In the genomic region with DNA sequence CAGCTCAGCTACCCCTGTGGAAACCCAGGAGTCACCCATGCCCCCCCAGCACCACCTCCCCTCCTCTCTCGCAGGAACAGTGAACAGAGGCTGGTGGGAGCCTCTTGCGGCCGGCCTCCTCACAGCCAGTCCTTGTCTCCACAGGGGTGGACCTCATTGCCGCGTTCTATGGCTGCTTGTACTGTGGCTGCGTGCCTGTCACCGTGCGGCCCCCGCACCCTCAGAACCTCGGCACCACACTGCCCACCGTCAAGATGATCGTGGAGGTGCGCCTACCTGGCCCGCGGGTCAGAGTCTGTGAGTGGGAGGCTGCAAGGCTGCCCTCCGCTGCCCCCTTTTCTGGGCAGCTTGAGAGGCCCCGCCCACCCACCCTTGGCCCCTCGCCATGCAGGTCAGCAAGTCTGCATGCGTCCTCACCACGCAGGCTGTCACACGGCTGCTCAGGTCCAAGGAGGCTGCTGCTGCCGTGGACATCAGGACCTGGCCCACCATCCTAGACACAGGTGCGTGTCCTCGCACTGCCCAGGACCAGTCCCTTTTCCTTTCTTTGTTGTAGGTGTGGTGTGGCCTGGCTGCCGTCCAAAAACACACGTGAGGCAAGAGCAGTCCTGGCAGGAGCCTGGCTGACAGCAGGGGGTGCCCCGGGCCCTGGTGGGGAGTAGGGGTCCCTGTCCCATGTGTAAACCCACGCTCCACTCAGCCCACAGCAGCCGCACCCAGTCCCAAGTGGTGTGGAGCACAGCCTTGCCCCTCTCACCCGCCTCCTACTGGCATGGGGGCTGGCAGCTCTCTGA, we compare ENCODE assay signal across 21 cellular contexts. TPM values are rescaled to one million over a fixed set of nuclear protein-coding genes. Genes with fewer than 3 reads are reported as not detected.
DNase-seq lines count a peak whose midpoint lies in the region; ATAC-seq and TF ChIP-seq lines count a peak whose summit lies in the region.
"Had no signal": no experiment of that assay in that cellular context is flagged by ENCODE, and none has a peak within 500 bp of the region (broad histone marks: within the 10 kb centered on the region; RNA-seq: fewer than 3 reads in every experiment).

No MANE protein-coding gene starts in this region.

- H3K27me3 ChIP-seq in right cardiac atrium (ENCODE audit: control insufficient read depth, insufficient read depth) (no peaks in the 10 kb centered on the region), spleen (replicated peaks in 1 of 7) (no peaks in the 10 kb centered on the region)

- peaks cover 6 to 98% (median 53%) of the 10 kb centered on the region in 6 donors for H3K36me3 ChIP-seq in spleen

- H3K9me3 ChIP-seq in right cardiac atrium (ENCODE audit: control insufficient read depth, low read length) (no peaks in the 10 kb centered on the region), spleen (no peaks in the 10 kb centered on the region)
- H3K9me3 ChIP-seq: thoracic aorta had no signal

- no peak for TF ChIP-seq CTCF in spleen (IDR thresholded peaks at IDR 0.05 in 8 of 11, conservative IDR thresholded peaks at IDR 0.05 in 3 of 11)

- H3K4me1 ChIP-seq in right cardiac atrium (ENCODE audit: control insufficient read depth, insufficient read depth, low read length) (peaks cover 1% of the 10 kb centered on the region), spleen (peaks cover 0 to 58% (median 33%) of the 10 kb centered on the region in 6 donors)

- no peak overlapping the region for H3K4me3 Mint-ChIP-seq in activated naive CD8-positive, alpha-beta T cell
- H3K4me3 Mint-ChIP-seq in activated naive CD8-positive, alpha-beta T cell treated with anti-CD3 and anti-CD28 coated beads, Interleukin-2, amount 50 U/mL, for 24 hours: no peak overlapping the region
- H3K4me3 Mint-ChIP-seq: B cell; endodermal cell; T-helper 1 cell treated with Interleukin-12 subunit alpha and Interleukin-12 subunit beta and Interleukin-4 antibody, amounts not matched to agents 30 μg/mL and 1 μg/mL, for 36 hours had no signal

- ATAC-seq in activated naive CD8-positive, alpha-beta T cell treated with anti-CD3 and anti-CD28 coated beads, Interleukin-2, amount 50 U/mL, for 24 hours: no peak
- ATAC-seq in right cardiac atrium: peak; percentile 28

- H3K27ac ChIP-seq in right cardiac atrium (ENCODE audit: low read length): peak overlapping the region; percentile 59
- H3K27ac ChIP-seq in spleen: peak overlapping the region in 2 of 8 donors; percentile 5 to 13
- H3K27ac ChIP-seq: 22Rv1, thoracic aorta had no signal

- intact Hi-C loops in right cardiac atrium (cut with DNase I) (no loop called here), spleen (cut with DNase I; ENCODE audit: low total_unique reads) (no loop called here)

- peaks cover 3% of the 10 kb centered on the region for H3K36me3 Mint-ChIP-seq in activated naive CD8-positive, alpha-beta T cell
- peaks cover 12% of the 10 kb centered on the region for H3K36me3 Mint-ChIP-seq in activated naive CD8-positive, alpha-beta T cell treated with anti-CD3 and anti-CD28 coated beads, Interleukin-2, amount 50 U/mL, for 24 hours (ENCODE audit: low read depth)

- no peaks in the 10 kb centered on the region for H3K9me3 Mint-ChIP-seq in activated naive CD8-positive, alpha-beta T cell (ENCODE audit: low read depth)
- H3K9me3 Mint-ChIP-seq in activated naive CD8-positive, alpha-beta T cell treated with anti-CD3 and anti-CD28 coated beads, Interleukin-2, amount 50 U/mL, for 24 hours: no peaks in the 10 kb centered on the region
- H3K9me3 Mint-ChIP-seq: activated T-helper 2 cell treated with anti-CD3 and anti-CD28 coated beads, Interferon-gamma antibody, Interleukin-2, Interleukin-4, amounts not matched to agents 10 μg/mL and 5 μg/mL and 100 μg/mL, durations not matched to agents 14 hours and 24 hours and 36 hours; endodermal cell; T-helper 1 cell treated with Interleukin-12 subunit alpha and Interleukin-12 subunit beta and Interleukin-4 antibody, amounts not matched to agents 30 μg/mL and 1 μg/mL, for 36 hours had no signal

- H3K4me3 ChIP-seq in right cardiac atrium (ENCODE audit: low read length): no peak overlapping the region
- no peak overlapping the region for H3K4me3 ChIP-seq in spleen
- H3K4me3 ChIP-seq: thoracic aorta had no signal

- no peak for TF ChIP-seq POLR2A in spleen (IDR thresholded peaks at IDR 0.05)

- DNase-seq in DMS 273 (lab: John Stamatoyannopoulos, UW; ENCODE audit: unreplicated experiment): peak; percentile 17
- DNase-seq in DMS 273 treated with DMSO at 0.1 percent for 48 hours (lab: John Stamatoyannopoulos, UW): no peak
- DNase-seq in activated naive CD8-positive, alpha-beta T cell treated with anti-CD3 and anti-CD28 coated beads, Interleukin-2, amount 50 U/mL, for 24 hours: no peak
- DNase-seq in right cardiac atrium: peak in 2 of 3 donors; percentile 13 to 64
- DNase-seq in spleen: peak; percentile 69
- DNase-seq in NCI-H524 (lab: John Stamatoyannopoulos, UW): no peak
- no peak for DNase-seq in NCI-H2227 (lab: John Stamatoyannopoulos, UW; ENCODE audit: unreplicated experiment)
- DNase-seq: activated CD8-positive, alpha-beta memory T cell treated with anti-CD3 and anti-CD28 coated beads for 24 hours; DMS53; endodermal cell; NCI-H1436 treated with DMSO at 0.1 percent for 48 hours; NCI-H510A; SHP77 treated with DMSO at 0.1 percent for 48 hours had no signal

- peak overlapping the region; percentile 83 for H3K27ac Mint-ChIP-seq in activated naive CD8-positive, alpha-beta T cell
- H3K27ac Mint-ChIP-seq in activated naive CD8-positive, alpha-beta T cell treated with anti-CD3 and anti-CD28 coated beads, Interleukin-2, amount 50 U/mL, for 24 hours: no peak overlapping the region
- H3K27ac Mint-ChIP-seq: activated T-helper 2 cell treated with anti-CD3 and anti-CD28 coated beads, Interferon-gamma antibody, Interleukin-2, Interleukin-4, amounts not matched to agents 10 μg/mL and 5 μg/mL and 100 μg/mL, durations not matched to agents 14 hours and 24 hours and 36 hours; B cell; endodermal cell had no signal

- 89% methylated on average over 30 of the region's 30 CpGs for WGBS in right cardiac atrium
- 91 to 94% (median 93%) methylated on average over 22 to 30 of the region's 30 CpGs for WGBS in spleen, 5 donors

- H3K27me3 Mint-ChIP-seq in activated naive CD8-positive, alpha-beta T cell: no peaks in the 10 kb centered on the region
- H3K27me3 Mint-ChIP-seq in activated naive CD8-positive, alpha-beta T cell treated with anti-CD3 and anti-CD28 coated beads, Interleukin-2, amount 50 U/mL, for 24 hours: no peaks in the 10 kb centered on the region
- H3K27me3 Mint-ChIP-seq: B cell had no signal

- peaks cover 83% of the 10 kb centered on the region for H3K4me1 Mint-ChIP-seq in activated naive CD8-positive, alpha-beta T cell (ENCODE audit: low read depth)
- peaks cover 69% of the 10 kb centered on the region for H3K4me1 Mint-ChIP-seq in activated naive CD8-positive, alpha-beta T cell treated with anti-CD3 and anti-CD28 coated beads, Interleukin-2, amount 50 U/mL, for 24 hours
- H3K4me1 Mint-ChIP-seq: endodermal cell had no signal

RNA-seq across cellular contexts. Expression of gene S100B, which starts 50.3 kb away (rescaled TPM):
- total RNA-seq in right cardiac atrium (10 to 100 TPM in 2 of 4 donors, 1 to 10 TPM in 2; 7.1 to 12.0 (median 9.8) TPM), spleen (10 to 100 TPM; 10.9 to 45.7 (median 21.8) TPM)
- polyA plus RNA-seq in right cardiac atrium (36.3 TPM), spleen (10 to 100 TPM in 2 of 3 donors, 1 to 10 TPM in 1; 9.7 to 46.0 (median 14.2) TPM)
- total RNA-seq: activated T-helper 2 cell treated with anti-CD3 and anti-CD28 coated beads, Interferon-gamma antibody, Interleukin-2, Interleukin-4, amounts not matched to agents 10 μg/mL and 5 μg/mL and 100 μg/mL, durations not matched to agents 14 hours and 24 hours and 36 hours; B cell; chondrocyte; endodermal cell; renal cortical epithelial cell had no signal

Comparison
In these comparisons a context has a peak if more than half of its experiments do, and no peak if none do; other contexts are left out.
1. DNase-seq: peak in DMS 273 (single experiment), right cardiac atrium (2 of 3) and spleen (single experiment); none in DMS 273 treated with DMSO at 0.1 percent for 48 hours (single experiment), activated naive CD8-positive, alpha-beta T cell treated with anti-CD3 and anti-CD28 coated beads, Interleukin-2, amount 50 U/mL, for 24 hours (single experiment), NCI-H524 (0 of 2) and NCI-H2227 (single experiment).